Comparison of ENCODE assay signal across 30 cellular contexts in the genomic region with DNA sequence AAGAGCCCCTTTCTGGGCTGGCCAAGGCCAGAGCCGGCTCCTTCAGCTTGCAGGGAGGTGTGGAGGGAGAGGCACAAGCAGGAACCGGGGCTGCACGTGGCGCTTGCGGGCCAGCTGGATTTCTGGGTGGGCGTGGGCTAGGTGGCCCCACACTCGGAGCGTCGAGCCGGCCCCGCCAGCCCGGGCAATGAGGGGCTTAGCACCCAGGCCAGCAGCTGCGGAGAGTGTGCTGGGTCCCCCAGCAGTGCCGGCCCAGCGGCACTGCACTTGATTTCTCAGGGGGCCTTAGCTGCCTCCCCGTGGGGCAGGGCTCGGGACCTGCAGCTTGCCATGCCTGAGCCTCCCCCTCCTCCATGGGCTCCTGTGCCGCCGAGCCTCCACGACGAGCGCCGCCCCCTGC. TPM values are rescaled to one million over a fixed set of nuclear protein-coding genes. Genes with fewer than 3 reads are reported as not detected.
"Had no signal": no experiment of that assay in that cellular context is flagged by ENCODE, and none has a peak within 500 bp of the region (broad histone marks: within the 10 kb centered on the region; RNA-seq: fewer than 3 reads in every experiment).

No MANE protein-coding gene starts in this region.

- H3K27ac ChIP-seq: epithelial cell of prostate, gastrocnemius medialis, hepatocyte, left lung, neural progenitor cell, ovary, psoas muscle, right lobe of liver, stomach, thyroid gland had no signal

- H3K4me2 ChIP-seq: hepatocyte, neural progenitor cell had no signal

- H3K9me3 ChIP-seq: gastrocnemius medialis, left lung, ovary, psoas muscle, right lobe of liver, stomach, thyroid gland had no signal

- H3K9me3 Mint-ChIP-seq: dendritic cell treated with granulocyte-macrophage colony-stimulating factor and Interleukin-4, amounts not matched to agents 40 ng/mL and 50 ng/mL, for 4 days; naive thymus-derived CD4-positive, alpha-beta T cell; stimulated activated effector memory CD8-positive, alpha-beta T cell treated with anti-CD3 and anti-CD28 coated beads, Interleukin-12 subunit alpha, Interleukin-12 subunit beta, amount 100 ng/mL, for 72 hours had no signal

- FAIRE-seq: colon, kidney, urothelium cell line had no signal

- H3K4me1 ChIP-seq: gastrocnemius medialis, neural progenitor cell, psoas muscle, right lobe of liver, stomach, thyroid gland had no signal

- H3K9ac ChIP-seq: neural progenitor cell had no signal

- H3K4me3 ChIP-seq: gastrocnemius medialis, hepatocyte, left lung, neural progenitor cell, ovary, psoas muscle, right lobe of liver, stomach, thyroid gland had no signal

- H3K36me3 ChIP-seq: gastrocnemius medialis, left lung, neural progenitor cell, ovary, right lobe of liver, stomach, thyroid gland had no signal

- H3K36me3 Mint-ChIP-seq: naive thymus-derived CD4-positive, alpha-beta T cell; stimulated activated effector memory CD8-positive, alpha-beta T cell treated with anti-CD3 and anti-CD28 coated beads, Interleukin-12 subunit alpha, Interleukin-12 subunit beta, amount 100 ng/mL, for 72 hours had no signal

- H3K4me1 Mint-ChIP-seq: endodermal cell; naive thymus-derived CD4-positive, alpha-beta T cell; stimulated activated effector memory CD8-positive, alpha-beta T cell treated with anti-CD3 and anti-CD28 coated beads, Interleukin-12 subunit alpha, Interleukin-12 subunit beta, amount 100 ng/mL, for 72 hours had no signal

- ATAC-seq: esophagus mucosa; gastrocnemius medialis; left lung; naive thymus-derived CD4-positive, alpha-beta T cell; psoas muscle; right lobe of liver; stimulated activated effector memory CD8-positive, alpha-beta T cell treated with anti-CD3 and anti-CD28 coated beads, Interleukin-12 subunit alpha, Interleukin-12 subunit beta, amount 100 ng/mL, for 72 hours had no signal

- H3K4me3 Mint-ChIP-seq: dendritic cell treated with granulocyte-macrophage colony-stimulating factor and Interleukin-4, amounts not matched to agents 40 ng/mL and 50 ng/mL, for 4 days; endodermal cell; naive thymus-derived CD4-positive, alpha-beta T cell; nephron; neural progenitor cell; stimulated activated effector memory CD8-positive, alpha-beta T cell treated with anti-CD3 and anti-CD28 coated beads, Interleukin-12 subunit alpha, Interleukin-12 subunit beta, amount 100 ng/mL, for 72 hours had no signal

- H2AFZ ChIP-seq: hepatocyte, neural progenitor cell had no signal

- DNase-seq: effector CD8-positive, alpha-beta T cell; endodermal cell; foreskin fibroblast; gastrocnemius medialis; kidney; left lung; mesenchymal stem cell; midbrain; naive thymus-derived CD4-positive, alpha-beta T cell; nucleus accumbens; ovary; posterior cingulate gyrus; psoas muscle; stimulated activated CD4-positive, alpha-beta T cell treated with anti-CD3 and anti-CD28 coated beads, Interleukin-2, amount 100 ng/mL, for 24 hours; stimulated activated CD4-positive, alpha-beta T cell treated with anti-CD3 and anti-CD28 coated beads, Interleukin-4, amount 100 ng/mL, for 24 hours; stimulated activated naive CD4-positive, alpha-beta T cell treated with Interleukin-2 at 50 U/mL for 16 hours; stomach; thyroid gland; trophoblast cell had no signal

- H3K27ac Mint-ChIP-seq: dendritic cell treated with granulocyte-macrophage colony-stimulating factor and Interleukin-4, amounts not matched to agents 40 ng/mL and 50 ng/mL, for 4 days; endodermal cell; naive thymus-derived CD4-positive, alpha-beta T cell; nephron; stimulated activated effector memory CD8-positive, alpha-beta T cell treated with anti-CD3 and anti-CD28 coated beads, Interleukin-12 subunit alpha, Interleukin-12 subunit beta, amount 100 ng/mL, for 72 hours had no signal

- H3K79me2 ChIP-seq: hepatocyte had no signal

- H3K27me3 ChIP-seq: gastrocnemius medialis, hepatocyte, left lung, neural progenitor cell, ovary, right lobe of liver, stomach, thyroid gland had no signal

RNA-seq across cellular contexts. Expression of a gene that starts 48.1 kb away (rescaled TPM):
- total RNA-seq: gastrocnemius medialis, hepatocyte, mucosa of gallbladder, psoas muscle, right lobe of liver had no signal
- polyA plus RNA-seq: hepatocyte; naive thymus-derived CD4-positive, alpha-beta T cell had no signal
